In genomic region chr6:129191275-129191674, GRCh38 we compare ENCODE assay signal across 22 cellular contexts.
"Had no signal": no experiment of that assay in that cellular context is flagged by ENCODE, and none has a peak within 500 bp of the region (broad histone marks: within the 10 kb centered on the region; RNA-seq: fewer than 3 reads in every experiment).

No MANE protein-coding gene starts in this region.

- FAIRE-seq: astrocyte, endometrium, islet of Langerhans had no signal

- H3K36me3 ChIP-seq: breast epithelium, sigmoid colon, thyroid gland had no signal

- H3K4me1 Mint-ChIP-seq: activated naive CD4-positive, alpha-beta T cell treated with anti-CD3 and anti-CD28 coated beads, Interleukin-2, amount 50 U/mL, for 24 hours had no signal

- H3K4me3 ChIP-seq: breast epithelium, lung, sigmoid colon, thyroid gland had no signal

- H3K4me1 ChIP-seq: breast epithelium, thyroid gland had no signal

- H3K27me3 ChIP-seq: breast epithelium, sigmoid colon, thyroid gland had no signal

- H3K9me3 Mint-ChIP-seq: activated naive CD4-positive, alpha-beta T cell treated with anti-CD3 and anti-CD28 coated beads, Interleukin-2, amount 50 U/mL, for 24 hours; nephron progenitor cell had no signal

- H3K27ac Mint-ChIP-seq: activated naive CD4-positive, alpha-beta T cell treated with anti-CD3 and anti-CD28 coated beads, Interleukin-2, amount 50 U/mL, for 24 hours; nephron progenitor cell had no signal

- H3K9me3 ChIP-seq: breast epithelium, sigmoid colon, thyroid gland had no signal

- H3K4me3 Mint-ChIP-seq: activated naive CD4-positive, alpha-beta T cell treated with anti-CD3 and anti-CD28 coated beads, Interleukin-2, amount 50 U/mL, for 24 hours; nephron progenitor cell had no signal

- DNase-seq: activated CD4-positive, alpha-beta T cell treated with anti-CD3 and anti-CD28 coated beads for 1 hour; activated CD4-positive, alpha-beta T cell treated with anti-CD3 and anti-CD28 coated beads, Interleukin-2, amount 50 U/mL, for 4 hours; activated gamma-delta T cell; cortex of kidney; erythroblast; foreskin melanocyte; glutamatergic neuron; hippocampal formation; left colon; midbrain; nephron progenitor cell; nucleus accumbens; sigmoid colon; stimulated activated naive CD4-positive, alpha-beta T cell treated with Interleukin-2 at 50 U/mL for 16 hours; thyroid gland had no signal

- H3K27ac ChIP-seq: breast epithelium, sigmoid colon, thyroid gland, VCaP had no signal

- H3K27me3 Mint-ChIP-seq: activated naive CD4-positive, alpha-beta T cell treated with anti-CD3 and anti-CD28 coated beads, Interleukin-2, amount 50 U/mL, for 24 hours had no signal

- H3K36me3 Mint-ChIP-seq: activated naive CD4-positive, alpha-beta T cell treated with anti-CD3 and anti-CD28 coated beads, Interleukin-2, amount 50 U/mL, for 24 hours had no signal
